In the genomic region with DNA sequence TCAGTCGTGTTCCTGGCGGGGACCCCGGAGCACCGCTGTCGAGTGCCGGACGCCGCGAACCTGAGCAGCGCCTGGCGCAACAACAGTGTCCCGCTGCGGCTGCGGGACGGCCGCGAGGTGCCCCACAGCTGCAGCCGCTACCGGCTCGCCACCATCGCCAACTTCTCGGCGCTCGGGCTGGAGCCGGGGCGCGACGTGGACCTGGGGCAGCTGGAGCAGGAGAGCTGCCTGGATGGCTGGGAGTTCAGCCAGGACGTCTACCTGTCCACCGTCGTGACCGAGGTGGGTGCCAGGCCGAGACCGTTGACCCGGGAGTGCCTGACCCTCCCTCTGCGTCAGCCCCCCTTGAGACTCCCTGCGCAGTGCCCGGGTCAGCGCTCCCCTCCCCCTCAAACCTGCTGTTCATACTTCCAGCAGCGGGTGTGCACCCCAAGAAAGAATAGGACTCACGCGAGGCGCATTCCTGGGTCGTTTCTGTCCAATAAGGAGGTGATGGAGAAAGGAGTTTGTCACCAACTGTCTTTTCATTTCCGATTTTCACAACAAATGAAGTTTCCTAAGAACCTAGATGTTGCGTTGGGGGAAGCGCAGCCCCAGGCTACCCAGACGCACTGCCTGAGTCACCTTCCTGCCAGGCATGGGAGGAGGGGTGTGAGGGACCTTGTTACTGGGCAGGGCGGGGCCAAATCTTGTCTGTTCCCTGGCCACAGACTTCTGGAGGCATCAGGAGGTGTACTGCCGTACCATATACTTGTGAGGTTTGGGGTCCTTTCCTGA, we compare ENCODE assay signal across 8 cellular contexts. TPM values are rescaled to one million over a fixed set of nuclear protein-coding genes. Genes with fewer than 3 reads are reported as not detected.
A peak's percentile ranks its signal among the peaks of the same experiment; 100 is the strongest.
DNase-seq lines count a peak whose midpoint lies in the region; ATAC-seq and TF ChIP-seq lines count a peak whose summit lies in the region.

No MANE protein-coding gene starts in this region.

- CTCF ChIA-PET in activated naive CD4-positive, alpha-beta T cell treated with anti-CD3 and anti-CD28 coated beads for 36 hours (lab: Charles Lee), result interaction anchor here (1.2 to 2.1 kb wide), 3 partner anchors 22 to 105 kb away, joined by 5 to 10 read pairs (median 6); a partner anchor contains a TSS

- H3K27ac Mint-ChIP-seq in activated naive CD4-positive, alpha-beta T cell treated with anti-CD3 and anti-CD28 coated beads for 36 hours, result peak overlapping the region; percentile 90
- H3K27ac Mint-ChIP-seq in progenitor cell of endocrine pancreas, result no peak overlapping the region

- no peaks in the 10 kb centered on the region for H3K36me3 ChIP-seq in urinary bladder (ENCODE audit: insufficient read depth)

- ATAC-seq in HG03064 (IDR thresholded peaks at IDR 0.05; ENCODE audit: low read depth, unreplicated experiment), result peak; percentile 3
- ATAC-seq in Right ventricle myocardium inferior, result no peak

- peak overlapping the region; percentile 92 for H3K4me3 Mint-ChIP-seq in activated naive CD4-positive, alpha-beta T cell treated with anti-CD3 and anti-CD28 coated beads for 36 hours
- peak overlapping the region; percentile 87 for H3K4me3 Mint-ChIP-seq in progenitor cell of endocrine pancreas (ENCODE audit: low read depth)

- H3K4me1 ChIP-seq in urinary bladder (ENCODE audit: insufficient read depth), result no peaks in the 10 kb centered on the region

- intact Hi-C loops in activated naive CD4-positive, alpha-beta T cell treated with anti-CD3 and anti-CD28 coated beads for 36 hours (cut with micrococcal nuclease), result loop anchor here (1.0 to 10.0 kb wide), 13 partner anchors 23 to 760 kb away; a partner anchor contains a TSS
- intact Hi-C loops in Right ventricle myocardium inferior (cut with DNase I), result loop anchor here (2.0 to 10.0 kb wide), 3 partner anchors 60 to 200 kb away; a partner anchor contains a TSS

- DNase-seq in GF-D8 (lab: John Stamatoyannopoulos, UW) (peak; percentile 78), SIG-M5 treated with dmso at 0.1 percent for 504 hours (lab: John Stamatoyannopoulos, UW; ENCODE audit: unreplicated experiment) (peak; percentile 100), Right ventricle myocardium inferior (ENCODE audit: missing footprints) (peak; percentile 86), progenitor cell of endocrine pancreas (ENCODE audit: low spot score, unreplicated experiment) (peak; percentile 31), GM10266 (ENCODE audit: extremely low spot score) (no peak)
- DNase-seq in activated naive CD4-positive, alpha-beta T cell treated with anti-CD3 and anti-CD28 coated beads for 36 hours, result peak; percentile 95

- H3K9me3 Mint-ChIP-seq in activated naive CD4-positive, alpha-beta T cell treated with anti-CD3 and anti-CD28 coated beads for 36 hours, result no peaks in the 10 kb centered on the region
- no peaks in the 10 kb centered on the region for H3K9me3 Mint-ChIP-seq in progenitor cell of endocrine pancreas (ENCODE audit: low read depth)

- WGBS in urinary bladder, result 11% methylated on average over 50 of the region's 50 CpGs

- H3K27me3 Mint-ChIP-seq in activated naive CD4-positive, alpha-beta T cell treated with anti-CD3 and anti-CD28 coated beads for 36 hours (ENCODE audit: low read depth), result peaks cover 12% of the 10 kb centered on the region
- H3K27me3 Mint-ChIP-seq in progenitor cell of endocrine pancreas, result peaks cover 31% of the 10 kb centered on the region

- peak overlapping the region; percentile 51 for H3K4me3 ChIP-seq in urinary bladder (ENCODE audit: low read depth, low read length)

- TF ChIP-seq CTCF in progenitor cell of endocrine pancreas (IDR thresholded peaks at IDR 0.05; ENCODE audit: unreplicated experiment) (no peak), GM10266 (IDR thresholded peaks at IDR 0.05; ENCODE audit: control insufficient read depth, insufficient read depth, low read depth, missing control alignments) (no peak)

- no peak overlapping the region for H3K27ac ChIP-seq in urinary bladder (ENCODE audit: low read depth)

- H3K36me3 Mint-ChIP-seq in activated naive CD4-positive, alpha-beta T cell treated with anti-CD3 and anti-CD28 coated beads for 36 hours (ENCODE audit: low read depth), result no peaks in the 10 kb centered on the region
- H3K36me3 Mint-ChIP-seq in progenitor cell of endocrine pancreas (ENCODE audit: insufficient read depth), result no peaks in the 10 kb centered on the region

- H3K4me1 Mint-ChIP-seq in activated naive CD4-positive, alpha-beta T cell treated with anti-CD3 and anti-CD28 coated beads for 36 hours (ENCODE audit: low read depth), result peaks cover 24% of the 10 kb centered on the region
- peaks cover 7% of the 10 kb centered on the region for H3K4me1 Mint-ChIP-seq in progenitor cell of endocrine pancreas (ENCODE audit: low read depth)

RNA-seq across cellular contexts. Expression of a gene that starts 0.7 kb away (rescaled TPM):
- 1 to 10 TPM; 1.9 to 2.0 TPM for total RNA-seq in activated naive CD4-positive, alpha-beta T cell treated with anti-CD3 and anti-CD28 coated beads for 36 hours
- total RNA-seq in Right ventricle myocardium inferior, result 0.57 TPM
- total RNA-seq in progenitor cell of endocrine pancreas, result 0.48 TPM in 1 of 2 replicates, not detected in the other
- 2.2 TPM for total RNA-seq in urinary bladder
- polyA plus RNA-seq in urinary bladder, result 1.5 TPM

RNA-seq across cellular contexts. Expression of a gene that starts 37.4 kb away (rescaled TPM):
- total RNA-seq in activated naive CD4-positive, alpha-beta T cell treated with anti-CD3 and anti-CD28 coated beads for 36 hours, result not detected
- 5.4 TPM for total RNA-seq in Right ventricle myocardium inferior
- total RNA-seq in progenitor cell of endocrine pancreas, result 14.3 and 14.7 TPM in 2 replicates
- 17.4 TPM for total RNA-seq in urinary bladder
- 114 TPM for polyA plus RNA-seq in urinary bladder
